In the genomic region with DNA sequence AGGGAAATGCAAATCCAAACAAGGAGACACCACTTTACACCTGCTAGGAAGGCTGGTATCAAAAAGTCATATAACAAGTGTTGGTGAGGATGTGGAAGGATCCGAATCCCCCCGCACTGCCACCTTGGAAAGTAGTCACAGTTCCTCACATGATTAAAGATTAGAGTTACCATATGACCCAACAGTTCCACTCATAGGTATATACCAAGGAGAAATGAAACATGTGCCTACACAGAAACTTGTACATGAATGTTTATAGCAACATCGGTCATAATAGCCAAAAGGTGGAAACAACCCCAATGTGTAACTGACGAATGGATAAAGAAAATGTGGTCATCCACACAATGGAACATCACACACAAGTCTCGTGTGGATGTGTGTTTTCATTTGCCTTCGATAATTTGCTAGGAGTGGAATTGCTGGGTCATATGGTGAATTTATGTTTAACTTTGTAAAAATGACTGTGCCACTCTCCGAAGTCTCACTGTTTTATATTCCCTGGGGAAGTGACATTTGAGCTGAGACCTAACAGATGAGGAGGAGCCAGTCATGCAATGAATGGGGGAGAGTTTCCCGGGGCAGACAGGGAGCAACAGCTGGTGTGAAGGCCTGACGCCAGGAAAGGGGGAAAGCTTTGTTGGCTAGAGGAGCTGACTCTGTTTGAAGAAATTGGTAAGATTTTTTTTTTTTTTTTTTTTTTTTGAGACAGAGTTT, we compare ENCODE assay signal across 20 cellular contexts.
DNase-seq lines count a peak whose midpoint lies in the region; ATAC-seq and TF ChIP-seq lines count a peak whose summit lies in the region.
"Had no signal": no experiment of that assay in that cellular context is flagged by ENCODE, and none has a peak within 500 bp of the region (broad histone marks: within the 10 kb centered on the region; RNA-seq: fewer than 3 reads in every experiment).

No MANE protein-coding gene starts in this region.

- H3K27ac ChIP-seq in neural progenitor cell = no peak overlapping the region
- H3K27ac ChIP-seq in GM23248 = no peak overlapping the region
- H3K27ac ChIP-seq: parathyroid adenoma had no signal

- 62 to 64% methylated on average over 9 of the region's 9 CpGs for WGBS in GM23248 (ENCODE audit: low coverage in 1 of 2, low lambda C conversion rate in 2 of 2, missing lambda C conversion rate in 2 of 2), 2 experiments

- H3K9ac ChIP-seq in neural progenitor cell (no peak overlapping the region), GM23248 (no peak overlapping the region)
- H3K9ac ChIP-seq: parathyroid adenoma had no signal

- no peak overlapping the region for H3K4me3 Mint-ChIP-seq in activated CD4-positive, alpha-beta T cell treated with anti-CD3 and anti-CD28 coated beads for 36 hours
- H3K4me3 Mint-ChIP-seq in activated CD4-positive, alpha-beta T cell treated with anti-CD3 and anti-CD28 coated beads, Interleukin-2, amount 10 ng/mL, durations not matched to agents 7 days and 5 days = no peak overlapping the region
- no peak overlapping the region for H3K4me3 Mint-ChIP-seq in neural progenitor cell
- H3K4me3 Mint-ChIP-seq: activated naive CD4-positive, alpha-beta T cell treated with anti-CD3 and anti-CD28 coated beads, Interleukin-2, amount 50 U/mL, for 24 hours; brain; dendritic cell treated with granulocyte-macrophage colony-stimulating factor and Interleukin-4, amounts not matched to agents 40 ng/mL and 50 ng/mL, for 4 days; mesothelial cell of epicardium; T-helper 2 cell treated with Interferon-gamma antibody and Interleukin-4, amounts not matched to agents 5 μg/mL and 100 μg/mL, for 36 hours had no signal

- no peaks in the 10 kb centered on the region for H3K9me2 ChIP-seq in GM23248 (ENCODE audit: insufficient read depth)

- H3K4me3 ChIP-seq in NB4 (ENCODE audit: low read depth, low read length) (no peak overlapping the region), neural progenitor cell (no peak overlapping the region), GM23248 (no peak overlapping the region)

- H4K20me1 ChIP-seq in neural progenitor cell (ENCODE audit: low read depth) (no peaks in the 10 kb centered on the region), GM23248 (ENCODE audit: insufficient read depth) (no peaks in the 10 kb centered on the region)

- no peak for TF ChIP-seq POLR2A in NB4 (IDR thresholded peaks at IDR 0.05; ENCODE audit: extremely low read depth, insufficient read length)

- no peaks in the 10 kb centered on the region for H3K27me3 ChIP-seq in neural progenitor cell
- peaks cover 10% of the 10 kb centered on the region; the same call in 1 of the 2 replicates for H3K27me3 ChIP-seq in GM23248 (replicated peaks; ENCODE audit: insufficient read depth)

- ATAC-seq in activated CD4-positive, alpha-beta T cell treated with anti-CD3 and anti-CD28 coated beads for 36 hours = peak; percentile 79
- no peak for ATAC-seq in HG03280 (IDR thresholded peaks at IDR 0.05; ENCODE audit: unreplicated experiment)
- ATAC-seq: stimulated activated naive CD8-positive, alpha-beta T cell treated with anti-CD3 and anti-CD28 coated beads, Interleukin-15, Interleukin-2, amounts not matched to agents 100 U/mL and 50 U/mL, for 24 hours had no signal

- in situ Hi-C loops in GM23248 (cut with MboI) = no loop called here

- no peaks in the 10 kb centered on the region for H3K36me3 ChIP-seq in neural progenitor cell
- no peaks in the 10 kb centered on the region for H3K36me3 ChIP-seq in GM23248 (ENCODE audit: low read depth)

- intact Hi-C loops in activated CD4-positive, alpha-beta T cell treated with anti-CD3 and anti-CD28 coated beads for 36 hours (cut with DNase I, micrococcal nuclease) = no loop called here

- peaks cover 2% of the 10 kb centered on the region for H3K27me3 Mint-ChIP-seq in activated CD4-positive, alpha-beta T cell treated with anti-CD3 and anti-CD28 coated beads for 36 hours
- peaks cover 10% of the 10 kb centered on the region for H3K27me3 Mint-ChIP-seq in activated CD4-positive, alpha-beta T cell treated with anti-CD3 and anti-CD28 coated beads, Interleukin-2, amount 10 ng/mL, durations not matched to agents 7 days and 5 days
- H3K27me3 Mint-ChIP-seq in neural progenitor cell (ENCODE audit: insufficient read depth, low read depth) = peaks cover 7% of the 10 kb centered on the region
- H3K27me3 Mint-ChIP-seq: activated naive CD4-positive, alpha-beta T cell treated with anti-CD3 and anti-CD28 coated beads, Interleukin-2, amount 50 U/mL, for 24 hours had no signal

- DNase-seq in activated CD4-positive, alpha-beta T cell treated with anti-CD3 and anti-CD28 coated beads for 36 hours = peak; percentile 36
- no peak for DNase-seq in activated CD4-positive, alpha-beta T cell treated with anti-CD3 and anti-CD28 coated beads, Interleukin-2, amount 10 ng/mL, durations not matched to agents 7 days and 5 days
- DNase-seq in NB4 (ENCODE audit: low read depth) (peak; percentile 31), NCI-H82 treated with DMSO at 0.1 percent for 48 hours (lab: John Stamatoyannopoulos, UW; ENCODE audit: unreplicated experiment) (peak; percentile 77), neural progenitor cell (ENCODE audit: low spot score) (no peak), RKO (ENCODE audit: low spot score) (no peak), GM23248 (no peak)
- DNase-seq: ACHN; COR-L47; NCI-H1417 treated with DMSO at 0.1 percent for 48 hours; SHP77; stimulated activated naive CD8-positive, alpha-beta T cell treated with anti-CD3 and anti-CD28 coated beads, Interleukin-15, Interleukin-2, amounts not matched to agents 100 U/mL and 50 U/mL, for 24 hours had no signal

- no peaks in the 10 kb centered on the region for H3K9me3 Mint-ChIP-seq in activated CD4-positive, alpha-beta T cell treated with anti-CD3 and anti-CD28 coated beads for 36 hours (ENCODE audit: low read depth)
- H3K9me3 Mint-ChIP-seq in activated CD4-positive, alpha-beta T cell treated with anti-CD3 and anti-CD28 coated beads, Interleukin-2, amount 10 ng/mL, durations not matched to agents 7 days and 5 days = no peaks in the 10 kb centered on the region
- peaks cover 15% of the 10 kb centered on the region for H3K9me3 Mint-ChIP-seq in neural progenitor cell
- H3K9me3 Mint-ChIP-seq: activated naive CD4-positive, alpha-beta T cell treated with anti-CD3 and anti-CD28 coated beads, Interleukin-2, amount 50 U/mL, for 24 hours; dendritic cell treated with granulocyte-macrophage colony-stimulating factor and Interleukin-4, amounts not matched to agents 40 ng/mL and 50 ng/mL, for 4 days; T-helper 2 cell treated with Interferon-gamma antibody and Interleukin-4, amounts not matched to agents 5 μg/mL and 100 μg/mL, for 36 hours had no signal

- H3K27ac Mint-ChIP-seq in activated CD4-positive, alpha-beta T cell treated with anti-CD3 and anti-CD28 coated beads for 36 hours = peak overlapping the region; percentile 15
- no peak overlapping the region for H3K27ac Mint-ChIP-seq in activated CD4-positive, alpha-beta T cell treated with anti-CD3 and anti-CD28 coated beads, Interleukin-2, amount 10 ng/mL, durations not matched to agents 7 days and 5 days
- peak overlapping the region; percentile 59 for H3K27ac Mint-ChIP-seq in neural progenitor cell
- H3K27ac Mint-ChIP-seq: activated naive CD4-positive, alpha-beta T cell treated with anti-CD3 and anti-CD28 coated beads, Interleukin-2, amount 50 U/mL, for 24 hours; dendritic cell treated with granulocyte-macrophage colony-stimulating factor and Interleukin-4, amounts not matched to agents 40 ng/mL and 50 ng/mL, for 4 days; mesothelial cell of epicardium; T-helper 2 cell treated with Interferon-gamma antibody and Interleukin-4, amounts not matched to agents 5 μg/mL and 100 μg/mL, for 36 hours had no signal

- no peaks in the 10 kb centered on the region for H3F3A ChIP-seq in neural progenitor cell (ENCODE audit: low read depth)
- H3F3A ChIP-seq in GM23248 (ENCODE audit: insufficient read depth) = no peaks in the 10 kb centered on the region

- H3K79me2 ChIP-seq in neural progenitor cell (ENCODE audit: low read depth) = no peaks in the 10 kb centered on the region
- H3K79me2 ChIP-seq in GM23248 (ENCODE audit: insufficient read depth) = no peaks in the 10 kb centered on the region
- H3K79me2 ChIP-seq: parathyroid adenoma had no signal

- H3K4me1 ChIP-seq in neural progenitor cell (no peaks in the 10 kb centered on the region), GM23248 (ENCODE audit: insufficient read depth) (peaks cover 9% of the 10 kb centered on the region)
- H3K4me1 ChIP-seq: parathyroid adenoma had no signal

- POLR2A ChIA-PET in activated CD4-positive, alpha-beta T cell treated with anti-CD3 and anti-CD28 coated beads for 36 hours (lab: Charles Lee) = no interaction called here
- POLR2A ChIA-PET in activated CD4-positive, alpha-beta T cell treated with anti-CD3 and anti-CD28 coated beads, Interleukin-2, amount 10 ng/mL, durations not matched to agents 7 days and 5 days (lab: Charles Lee) = no interaction called here

- H3K9me3 ChIP-seq in neural progenitor cell (ENCODE audit: low read depth) (no peaks in the 10 kb centered on the region), GM23248 (ENCODE audit: low read depth) (no peaks in the 10 kb centered on the region)

- TF ChIP-seq CTCF in NB4 (IDR thresholded peaks at IDR 0.05; ENCODE audit: low read depth, low read length) (no peak), neural progenitor cell (IDR thresholded peaks at IDR 0.05) (no peak)

- H2AFZ ChIP-seq in neural progenitor cell (replicated peaks) = no peak overlapping the region
- no peak overlapping the region for H2AFZ ChIP-seq in GM23248
- H2AFZ ChIP-seq: parathyroid adenoma had no signal

- H3K4me1 Mint-ChIP-seq in activated CD4-positive, alpha-beta T cell treated with anti-CD3 and anti-CD28 coated beads for 36 hours = peaks cover 5% of the 10 kb centered on the region
- H3K4me1 Mint-ChIP-seq in activated CD4-positive, alpha-beta T cell treated with anti-CD3 and anti-CD28 coated beads, Interleukin-2, amount 10 ng/mL, durations not matched to agents 7 days and 5 days = no peaks in the 10 kb centered on the region
- H3K4me1 Mint-ChIP-seq in neural progenitor cell = peaks cover 15% of the 10 kb centered on the region
- H3K4me1 Mint-ChIP-seq: activated naive CD4-positive, alpha-beta T cell treated with anti-CD3 and anti-CD28 coated beads, Interleukin-2, amount 50 U/mL, for 24 hours had no signal

- CTCF ChIA-PET in activated CD4-positive, alpha-beta T cell treated with anti-CD3 and anti-CD28 coated beads for 36 hours (lab: Charles Lee) = interaction anchor here (0.8 kb wide), 1 partner anchor 9 kb away, joined by 3 read pairs; no protein-coding TSS in a partner anchor
- CTCF ChIA-PET in activated CD4-positive, alpha-beta T cell treated with anti-CD3 and anti-CD28 coated beads, Interleukin-2, amount 10 ng/mL, durations not matched to agents 7 days and 5 days (lab: Charles Lee) = interaction anchor here (0.6 to 1.3 kb wide), 2 partner anchors 10 to 52 kb away, joined by 4 to 5 read pairs; no protein-coding TSS in a partner anchor

- H3K4me2 ChIP-seq in neural progenitor cell = no peak overlapping the region
- no peak overlapping the region for H3K4me2 ChIP-seq in GM23248 (ENCODE audit: unreplicated experiment)

- H3K36me3 Mint-ChIP-seq in activated CD4-positive, alpha-beta T cell treated with anti-CD3 and anti-CD28 coated beads for 36 hours (ENCODE audit: low read depth) = no peaks in the 10 kb centered on the region
- H3K36me3 Mint-ChIP-seq in activated CD4-positive, alpha-beta T cell treated with anti-CD3 and anti-CD28 coated beads, Interleukin-2, amount 10 ng/mL, durations not matched to agents 7 days and 5 days (ENCODE audit: low read depth) = no peaks in the 10 kb centered on the region
- no peaks in the 10 kb centered on the region for H3K36me3 Mint-ChIP-seq in neural progenitor cell
- H3K36me3 Mint-ChIP-seq: activated naive CD4-positive, alpha-beta T cell treated with anti-CD3 and anti-CD28 coated beads, Interleukin-2, amount 50 U/mL, for 24 hours; brain; IgD-negative memory B cell; mesothelial cell of epicardium had no signal

Comparison
In these comparisons a context has a peak if more than half of its experiments do, and no peak if none do; other contexts are left out.
1. DNase-seq: peak in activated CD4-positive, alpha-beta T cell treated with anti-CD3 and anti-CD28 coated beads for 36 hours (single experiment), NB4 (single experiment) and NCI-H82 treated with DMSO at 0.1 percent for 48 hours (single experiment); none in activated CD4-positive, alpha-beta T cell treated with anti-CD3 and anti-CD28 coated beads, Interleukin-2, amount 10 ng/mL, durations not matched to agents 7 days and 5 days (single experiment), neural progenitor cell (single experiment), RKO (single experiment) and GM23248 (single experiment).